Comparison of ENCODE assay signal across 8 cellular contexts in genomic region chr10:112446855-112447691, GRCh38. TPM values are rescaled to one million over a fixed set of nuclear protein-coding genes. Genes with fewer than 3 reads are reported as not detected.
DNase-seq lines count a peak whose midpoint lies in the region; ATAC-seq and TF ChIP-seq lines count a peak whose summit lies in the region.

Gene VTI1A, plus strand, starts transcription at chr10:112447215. Its CDS starts 159 bp downstream, at chr10:112447374.
Gene ZDHHC6, minus strand, starts transcription at chr10:112446914. Its CDS starts 1,478 bp downstream, at chr10:112445436.

- peak; percentile 43 for TF ChIP-seq CTCF in foreskin keratinocyte (conservative IDR thresholded peaks at IDR 0.05)
- no peak for TF ChIP-seq CTCF in subcutaneous adipose tissue (IDR thresholded peaks at IDR 0.05; ENCODE audit: low read depth)

- H3K4me3 ChIP-seq in GM23248, result peak within 1 kb of the TSS; percentile 96
- H3K4me3 ChIP-seq in neuron (ENCODE audit: low read length), result peak within 1 kb of the TSS; percentile 69

- peak; percentile 95 for ATAC-seq in foreskin keratinocyte

- peak; percentile 91 for DNase-seq in ELR (ENCODE audit: low read depth)
- DNase-seq in GM23248, result peak; percentile 94
- peak; percentile 92 to 96 for DNase-seq in Kasumi-1 (lab: John Stamatoyannopoulos, UW)
- DNase-seq in SHP77 (lab: John Stamatoyannopoulos, UW), result peak; percentile 81 to 82
- DNase-seq in activated gamma-delta T cell treated with Interleukin-2 at 50 U/mL for 16 hours, result peak; percentile 81
- peak; percentile 66 to 79 for DNase-seq in foreskin keratinocyte

- H3K27me3 ChIP-seq in GM23248 (replicated peaks; ENCODE audit: insufficient read depth) (no peaks in the 10 kb centered on the region), foreskin keratinocyte (no peaks in the 10 kb centered on the region), neuron (ENCODE audit: insufficient read depth, low read length) (no peaks in the 10 kb centered on the region)

- H3F3A ChIP-seq in GM23248 (ENCODE audit: insufficient read depth), result no peaks in the 10 kb centered on the region

- peak within 1 kb of the TSS; percentile 93 for H3K27ac ChIP-seq in GM23248
- H3K27ac ChIP-seq in foreskin keratinocyte, result peak within 1 kb of the TSS; percentile 98

- no peaks in the 10 kb centered on the region for H3K9me2 ChIP-seq in GM23248 (ENCODE audit: insufficient read depth)

- H3K79me2 ChIP-seq in GM23248 (ENCODE audit: insufficient read depth), result peaks cover 71% of the 10 kb centered on the region

- H3K4me1 ChIP-seq in GM23248 (ENCODE audit: insufficient read depth) (peaks cover 13% of the 10 kb centered on the region), foreskin keratinocyte (peaks cover 15% of the 10 kb centered on the region), neuron (ENCODE audit: insufficient read depth, low read length) (peaks cover 18% of the 10 kb centered on the region)

- no peaks in the 10 kb centered on the region for H4K20me1 ChIP-seq in GM23248 (ENCODE audit: insufficient read depth)

- peak within 1 kb of the TSS; percentile 93 for H3K9ac ChIP-seq in GM23248

- 1% methylated on average over 63 of the region's 63 CpGs for WGBS in GM23248 (ENCODE audit: low coverage in 1 of 2, low lambda C conversion rate in 2 of 2, missing lambda C conversion rate in 2 of 2), 2 experiments

- H3K36me3 ChIP-seq in GM23248 (ENCODE audit: low read depth) (peaks cover 14% of the 10 kb centered on the region), neuron (ENCODE audit: insufficient read depth, low read length) (peaks cover 21% of the 10 kb centered on the region)

- peak within 1 kb of the TSS; percentile 92 for H3K4me2 ChIP-seq in GM23248 (ENCODE audit: unreplicated experiment)

- H2AFZ ChIP-seq in GM23248 (peak within 1 kb of the TSS; percentile 97), neuron (ENCODE audit: low read depth, low read length) (peak within 1 kb of the TSS; percentile 79)

- H3K9me3 ChIP-seq in GM23248 (ENCODE audit: low read depth) (no peaks in the 10 kb centered on the region), neuron (ENCODE audit: low read length) (no peaks in the 10 kb centered on the region)

- in situ Hi-C loops in GM23248 (cut with MboI), result loop anchor here (25.0 kb wide), 1 partner anchor 285 kb away; no protein-coding TSS in a partner anchor

RNA-seq across cellular contexts. Expression of gene VTI1A, which starts in this region (rescaled TPM):
- 21.6 and 27.2 TPM in 2 replicates for total RNA-seq in GM23248 (2014; rRNA removed; shearing (Covaris generic))
- polyA plus RNA-seq in GM23248 (2016; fragmentation: Nextera tagmentation; extraction: Ambion mirVana) (25.3 and 26.4 TPM in 2 replicates), foreskin keratinocyte (6.5 and 7.7 TPM in 2 replicates)
- total RNA-seq in foreskin keratinocyte (18.8 and 20.6 TPM in 2 replicates), subcutaneous adipose tissue (10 to 100 TPM; 48.4 to 70.3 (median 61.9) TPM)

RNA-seq across cellular contexts. Expression of gene ZDHHC6, which starts in this region (rescaled TPM):
- total RNA-seq in GM23248 (2014; rRNA removed; shearing (Covaris generic)), result 23.6 and 30.4 TPM in 2 replicates
- 44.0 and 47.1 TPM in 2 replicates for polyA plus RNA-seq in GM23248 (2016; fragmentation: Nextera tagmentation; extraction: Ambion mirVana)
- total RNA-seq in foreskin keratinocyte, result 32.7 and 37.6 TPM in 2 replicates
- polyA plus RNA-seq in foreskin keratinocyte, result 23.1 and 26.8 TPM in 2 replicates
- total RNA-seq in subcutaneous adipose tissue, result 10 to 100 TPM; 26.6 to 34.7 (median 30.2) TPM

Comparison
In these comparisons a context has a peak if more than half of its experiments do, and no peak if none do; other contexts are left out.
1. Peak in every context shown above with its lines: DNase-seq, ATAC-seq, H3K4me3 ChIP-seq and H3K27ac ChIP-seq.